1 cellular context compared by ENCODE assay signal in genomic region chr13:100657881-100658315, GRCh38.
TF ChIP-seq lines count a peak whose summit lies in the region.

No MANE protein-coding gene starts in this region.

TF ChIP-seq in GM23338, 12 proteins besides CTCF, POLR2A, EP300 and RAD21:
- no peak for TF ChIP-seq ZNF462 (CRISPR knock-in tag; IDR thresholded peaks at IDR 0.05)
- no peak for TF ChIP-seq CREB1 (CRISPR knock-in tag; IDR thresholded peaks at IDR 0.05; ENCODE audit: low read depth)
- TF ChIP-seq EZH2phosphoT487 (IDR thresholded peaks at IDR 0.05; ENCODE audit: unreplicated experiment) = no peak
- no peak for TF ChIP-seq REST (IDR thresholded peaks at IDR 0.05; ENCODE audit: unreplicated experiment)
- TF ChIP-seq NANOG (IDR thresholded peaks at IDR 0.05; ENCODE audit: borderline replicate concordance) = no peak
- no peak for TF ChIP-seq JUNB (IDR thresholded peaks at IDR 0.05; ENCODE audit: unreplicated experiment)
- no peak for TF ChIP-seq POLR2AphosphoS5 (IDR thresholded peaks at IDR 0.05; ENCODE audit: low read depth)
- no peak for TF ChIP-seq STAT1 (IDR thresholded peaks at IDR 0.05; ENCODE audit: unreplicated experiment)
- TF ChIP-seq ZNF114 (CRISPR knock-in tag; IDR thresholded peaks at IDR 0.05) = no peak
- no peak for TF ChIP-seq ZNF331 (CRISPR knock-in tag; IDR thresholded peaks at IDR 0.05; ENCODE audit: low read depth)
- TF ChIP-seq, protein P1, sequence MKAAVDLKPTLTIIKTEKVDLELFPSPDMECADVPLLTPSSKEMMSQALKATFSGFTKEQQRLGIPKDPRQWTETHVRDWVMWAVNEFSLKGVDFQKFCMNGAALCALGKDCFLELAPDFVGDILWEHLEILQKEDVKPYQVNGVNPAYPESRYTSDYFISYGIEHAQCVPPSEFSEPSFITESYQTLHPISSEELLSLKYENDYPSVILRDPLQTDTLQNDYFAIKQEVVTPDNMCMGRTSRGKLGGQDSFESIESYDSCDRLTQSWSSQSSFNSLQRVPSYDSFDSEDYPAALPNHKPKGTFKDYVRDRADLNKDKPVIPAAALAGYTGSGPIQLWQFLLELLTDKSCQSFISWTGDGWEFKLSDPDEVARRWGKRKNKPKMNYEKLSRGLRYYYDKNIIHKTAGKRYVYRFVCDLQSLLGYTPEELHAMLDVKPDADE (IDR thresholded peaks at IDR 0.05) = no peak
- TF ChIP-seq EZH2 (IDR thresholded peaks at IDR 0.05; ENCODE audit: low read depth, unreplicated experiment) = no peak
